ENCODE assay signal across 8 cellular contexts in genomic region chr19:17469371-17470203, GRCh38. TPM values are rescaled to one million over a fixed set of nuclear protein-coding genes. Genes with fewer than 3 reads are reported as not detected.
A peak's percentile ranks its signal among the peaks of the same experiment; 100 is the strongest.
DNase-seq lines count a peak whose midpoint lies in the region; ATAC-seq and TF ChIP-seq lines count a peak whose summit lies in the region.

No MANE protein-coding gene starts in this region.

- no peaks in the 10 kb centered on the region for H3K9me3 ChIP-seq in endodermal cell (ENCODE audit: control insufficient read depth, low read length)

- TF ChIP-seq CTCF in endodermal cell (conservative IDR thresholded peaks at IDR 0.05) = no peak

- H3K36me3 ChIP-seq in endodermal cell (ENCODE audit: control insufficient read depth, insufficient read depth, low read length) = no peaks in the 10 kb centered on the region

- ATAC-seq in GM19397 (IDR thresholded peaks at IDR 0.05; ENCODE audit: unreplicated experiment) (peak; percentile 51), HG03558 (IDR thresholded peaks at IDR 0.05; ENCODE audit: extremely low read depth, unreplicated experiment) (peak; percentile 33)

- H3K4me1 Mint-ChIP-seq in endodermal cell = peaks cover 21% of the 10 kb centered on the region

- peaks cover 6% of the 10 kb centered on the region for H3K36me3 Mint-ChIP-seq in endodermal cell (ENCODE audit: low read depth)

- no peak overlapping the region for H3K27ac ChIP-seq in endodermal cell (ENCODE audit: low read depth, low read length)

- no peaks in the 10 kb centered on the region for H3K4me1 ChIP-seq in endodermal cell (ENCODE audit: control insufficient read depth, insufficient read depth, low read length)

- H3K9ac ChIP-seq in endodermal cell (ENCODE audit: extremely low read depth, low read length, poor library complexity, severe bottlenecking) = peak overlapping the region; percentile 52

- peaks cover 18% of the 10 kb centered on the region for H3K27me3 Mint-ChIP-seq in endodermal cell (ENCODE audit: insufficient read depth)

- peak overlapping the region; percentile 68 for H3K4me3 Mint-ChIP-seq in endodermal cell

- peak overlapping the region; percentile 80 for H3K4me3 ChIP-seq in endodermal cell (ENCODE audit: low read length)

- DNase-seq in CD1c-positive myeloid dendritic cell (ENCODE audit: extremely low spot score) (peak; percentile 93), NOMO-1 (lab: John Stamatoyannopoulos, UW; ENCODE audit: unreplicated experiment in 2 of 2) (peak; percentile 97), endodermal cell (peak; percentile 99), midbrain (lab: John Stamatoyannopoulos, UW) (peak; percentile 89)
- DNase-seq in activated CD8-positive, alpha-beta memory T cell treated with anti-CD3 and anti-CD28 coated beads, Interleukin-2, amount 50 U/mL, for 24 hours (ENCODE audit: extremely low read depth) = peak; percentile 79
- peak; percentile 84 to 87 for DNase-seq in stimulated activated CD8-positive, alpha-beta memory T cell treated with anti-CD3 and anti-CD28 coated beads, Interleukin-15, amount 100 ng/mL, for 4 hours (ENCODE audit: low read depth in 2 of 2)

- peak overlapping the region; percentile 96 for H3K27ac Mint-ChIP-seq in endodermal cell

- no peaks in the 10 kb centered on the region for H3K9me3 Mint-ChIP-seq in endodermal cell

- no peaks in the 10 kb centered on the region for H3K27me3 ChIP-seq in endodermal cell (ENCODE audit: control insufficient read depth, insufficient read depth, low read length, poor library complexity, severe bottlenecking)

- WGBS in endodermal cell (ENCODE audit: insufficient coverage in 1 of 2, insufficient read length in 1 of 2), 2 experiments = 0% methylated on average over 5 to 45 of the region's 45 CpGs

RNA-seq across cellular contexts. Expression of gene SLC27A1, which starts 0.7 kb away (rescaled TPM):
- total RNA-seq in endodermal cell = 10 to 100 TPM; 11.8 to 16.9 TPM
- polyA plus RNA-seq in endodermal cell (2013, experiment 1 of 2) = 15.4 TPM
- polyA plus RNA-seq in endodermal cell (2013, experiment 2 of 2) = 12.7 TPM

RNA-seq across cellular contexts. Expression of gene NXNL1, which starts 8.9 kb away (rescaled TPM):
- not detected for total RNA-seq in endodermal cell
- polyA plus RNA-seq in endodermal cell (2013, experiment 1 of 2) = not detected
- polyA plus RNA-seq in endodermal cell (2013, experiment 2 of 2) = not detected

RNA-seq across cellular contexts. Expression of gene TMEM221, which starts 21.1 kb away (rescaled TPM):
- 1 to 10 TPM; 3.5 to 4.8 TPM for total RNA-seq in endodermal cell
- polyA plus RNA-seq in endodermal cell (2013, experiment 1 of 2) = 2.2 TPM
- polyA plus RNA-seq in endodermal cell (2013, experiment 2 of 2) = 2.0 TPM

RNA-seq across cellular contexts. Expression of gene PGLS, which starts 41.9 kb away (rescaled TPM):
- 100 to 1,000 TPM; 121 to 132 TPM for total RNA-seq in endodermal cell
- polyA plus RNA-seq in endodermal cell (2013, experiment 1 of 2) = 79.1 TPM
- 76.6 TPM for polyA plus RNA-seq in endodermal cell (2013, experiment 2 of 2)

RNA-seq across cellular contexts. Expression of gene MVB12A, which starts 49.7 kb away (rescaled TPM):
- total RNA-seq in endodermal cell = 10 to 100 TPM; 63.1 to 64.8 TPM
- 58.8 TPM for polyA plus RNA-seq in endodermal cell (2013, experiment 1 of 2)
- polyA plus RNA-seq in endodermal cell (2013, experiment 2 of 2) = 56.2 TPM
